16 cellular contexts compared by ENCODE assay signal in the genomic region with DNA sequence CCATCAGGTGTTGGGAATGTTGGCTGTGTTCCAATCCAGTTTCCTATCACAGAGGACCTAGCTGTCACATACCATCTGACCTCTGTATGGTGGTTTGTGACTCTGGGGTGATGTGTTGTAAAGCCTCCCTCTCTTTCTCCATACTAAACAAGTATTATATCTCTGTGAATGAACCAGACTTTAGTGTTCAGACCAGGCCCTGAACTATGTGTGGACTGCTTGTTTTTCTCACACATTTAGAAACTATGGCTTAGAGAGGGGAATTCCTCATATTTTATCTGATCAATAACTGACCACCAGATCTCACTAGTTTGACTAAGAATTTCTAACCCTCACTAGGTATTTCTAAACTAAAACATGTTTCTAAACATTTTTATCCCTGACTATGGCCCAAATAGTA. TPM values are rescaled to one million over a fixed set of nuclear protein-coding genes. Genes with fewer than 3 reads are reported as not detected.
A peak's percentile ranks its signal among the peaks of the same experiment; 100 is the strongest.
DNase-seq lines count a peak whose midpoint lies in the region; ATAC-seq, FAIRE-seq and TF ChIP-seq lines count a peak whose summit lies in the region.
"Had no signal": no experiment of that assay in that cellular context is flagged by ENCODE, and none has a peak within 500 bp of the region (broad histone marks: within the 10 kb centered on the region; RNA-seq: fewer than 3 reads in every experiment).

No MANE protein-coding gene starts in this region.

- ATAC-seq in GM18502 (IDR thresholded peaks at IDR 0.05; ENCODE audit: poor library complexity, unreplicated experiment) (peak; percentile 54), HG03432 (IDR thresholded peaks at IDR 0.05; ENCODE audit: unreplicated experiment) (peak; percentile 64), K562 (no peak), HG03571 (IDR thresholded peaks at IDR 0.05; ENCODE audit: unreplicated experiment) (no peak)

- peaks cover 98% of the 10 kb centered on the region for H3K36me3 ChIP-seq in K562 (ENCODE audit: control insufficient read depth, insufficient read depth, low read length)
- H3K36me3 ChIP-seq in brain microvascular endothelial cell (replicated peaks) = peaks cover 52% of the 10 kb centered on the region
- peaks cover 0 to 67% (median 32%) of the 10 kb centered on the region in 4 donors for H3K36me3 ChIP-seq in sigmoid colon

- TF ChIP-seq EP300 in K562 (IDR thresholded peaks at IDR 0.05; ENCODE audit: low read length) (no peak), sigmoid colon (IDR thresholded peaks at IDR 0.05) (no peak)

- H3K27me3 ChIP-seq in K562 (ENCODE audit: control insufficient read depth in 2 of 2, insufficient read depth in 2 of 2, low read length in 2 of 2) = no peaks in the 10 kb centered on the region
- no peaks in the 10 kb centered on the region for H3K27me3 ChIP-seq in brain microvascular endothelial cell (replicated peaks)
- H3K27me3 ChIP-seq in sigmoid colon = no peaks in the 10 kb centered on the region
- H3K27me3 ChIP-seq: BLaER1 had no signal

- POLR2A ChIA-PET in K562 (lab: Yijun Ruan, JAX) = interaction anchor here (1.1 kb wide), 1 partner anchor 12 kb away, joined by 3 read pairs; no protein-coding TSS in a partner anchor

- no peak overlapping the region for H3K27ac ChIP-seq in K562 (ENCODE audit: extremely low read depth, low read depth, low read length)
- no peak overlapping the region for H3K27ac ChIP-seq in brain microvascular endothelial cell
- no peak overlapping the region for H3K27ac ChIP-seq in sigmoid colon
- H3K27ac ChIP-seq: BLaER1 had no signal

- intact Hi-C loops in K562 (cut with micrococcal nuclease) = no loop called here
- intact Hi-C loops in sigmoid colon (cut with DNase I) = no loop called here

- H2AFZ ChIP-seq in K562 (ENCODE audit: low read depth, low read length) = no peak overlapping the region

- H4K20me1 ChIP-seq in K562 (replicated peaks; ENCODE audit: control insufficient read depth, insufficient read depth, low read length) = no peaks in the 10 kb centered on the region
- H4K20me1 ChIP-seq: BLaER1 had no signal

- TF ChIP-seq POLR2A in K562 (conservative IDR thresholded peaks at IDR 0.05) (no peak), sigmoid colon (IDR thresholded peaks at IDR 0.05) (no peak)

- no peak overlapping the region for H3K9ac ChIP-seq in K562 (ENCODE audit: insufficient read depth in 1 of 2, low read depth in 2 of 2, low read length in 2 of 2)
- H3K9ac ChIP-seq: BLaER1 had no signal

- CTCF ChIA-PET in K562 (lab: Yijun Ruan, JAX; ENCODE audit: low intra/inter-chr PET ratio) = no interaction called here

- no peaks in the 10 kb centered on the region for H3K9me1 ChIP-seq in K562 (ENCODE audit: control insufficient read depth, insufficient read depth, low read length)

- no peak for TF ChIP-seq RAD21 in K562 (CRISPR knock-in tag; conservative IDR thresholded peaks at IDR 0.05 in 1 of 2, IDR thresholded peaks at IDR 0.05 in 1 of 2)

- FAIRE-seq in K562 (lab: Jason Lieb, UNC) = no peak

- H3K9me3 ChIP-seq in K562 (replicated peaks; ENCODE audit: control insufficient read depth, insufficient read depth, low read depth, low read length) = peaks cover 33% of the 10 kb centered on the region
- peaks cover 20 to 42% (median 40%) of the 10 kb centered on the region in 4 donors for H3K9me3 ChIP-seq in sigmoid colon

- no TSS peak for BruUV-seq in K562 (replicated peaks; lab: Mats Ljungman, UMichigan)

- no peak for TF ChIP-seq CTCF in K562 (IDR thresholded peaks at IDR 0.05 in 2 of 3, conservative IDR thresholded peaks at IDR 0.05 in 1 of 3; ENCODE audit: insufficient read depth in 2 of 3, low read depth in 1 of 3, low read length in 3 of 3)
- no peak for TF ChIP-seq CTCF in brain microvascular endothelial cell (IDR thresholded peaks at IDR 0.05; ENCODE audit: low read depth, low read length, missing control alignments)
- TF ChIP-seq CTCF in sigmoid colon (IDR thresholded peaks at IDR 0.05) = no peak

- no peak overlapping the region for H3K4me2 ChIP-seq in K562 (ENCODE audit: insufficient read depth, low read length)
- H3K4me2 ChIP-seq: BLaER1 had no signal

- H3K4me1 ChIP-seq in K562 (replicated peaks in 1 of 2; ENCODE audit: control insufficient read depth in 2 of 2, insufficient read depth in 2 of 2, low read length in 2 of 2) (no peaks in the 10 kb centered on the region), sigmoid colon (no peaks in the 10 kb centered on the region)
- H3K4me1 ChIP-seq: BLaER1, Caco-2 had no signal

- H3K79me2 ChIP-seq in K562 (ENCODE audit: control insufficient read depth, insufficient read depth, low read length) = peaks cover 9% of the 10 kb centered on the region; the same call in 2 of the 3 replicates

- H3K4me3 ChIP-seq in K562 (no peak overlapping the region), brain microvascular endothelial cell (ENCODE audit: low read depth, low read length) (no peak overlapping the region), sigmoid colon (no peak overlapping the region)
- H3K4me3 ChIP-seq: BLaER1 had no signal

- in situ Hi-C loops in K562 (cut with MboI) (no loop called here), brain microvascular endothelial cell (cut with HindIII; ENCODE audit: low pct_ligation_motif_present, low sequenced_read_pairs) (no loop called here)

- peak; percentile 42 for DNase-seq in NCI-H82 (lab: John Stamatoyannopoulos, UW)
- DNase-seq in NCI-H82 treated with DMSO at 0.1 percent for 48 hours (lab: John Stamatoyannopoulos, UW; ENCODE audit: unreplicated experiment) = no peak
- no peak for DNase-seq in K562 (ENCODE audit: extremely low read depth in 1 of 4, low spot score in 3 of 4)
- DNase-seq in brain microvascular endothelial cell = no peak
- DNase-seq in sigmoid colon = no peak
- DNase-seq: 8988T; Caco-2; CD8-positive, alpha-beta memory T cell; DND-41; GDM1; HCEC 1CT; HFFc6 had no signal

TF ChIP-seq in K562, 482 proteins besides CTCF, POLR2A, EP300 and RAD21 (continues in another document):
- TF ChIP-seq BHLHE40 (IDR thresholded peaks at IDR 0.05; ENCODE audit: low read length) (no peak), PYGO2 (tag; IDR thresholded peaks at IDR 0.05) (no peak), TAF15 (IDR thresholded peaks at IDR 0.05; ENCODE audit: low read depth, low read length) (no peak), NFIC (IDR thresholded peaks at IDR 0.05) (peak; percentile 40), PREB (CRISPR knock-in tag; IDR thresholded peaks at IDR 0.05) (no peak), ZNF57 (CRISPR knock-in tag; IDR thresholded peaks at IDR 0.05) (no peak)

RNA-seq across cellular contexts. Expression of gene NCR3LG1, which starts 17.5 kb away (rescaled TPM):
- total RNA-seq in K562 (2011; cell fraction: chromatin; rRNA removed; ENCODE audit: low replicate concordance) = 39.2 and 56.4 TPM in 2 replicates
- total RNA-seq in K562 (2011; cell fraction: nucleolus; rRNA removed) = 30.5 and 32.8 TPM in 2 replicates
- total RNA-seq in K562 (2011; cell fraction: nucleoplasm; rRNA removed) = 52.4 and 80.8 TPM in 2 replicates
- 23.7 and 28.4 TPM in 2 replicates for total RNA-seq in K562 (2014; rRNA removed)
- 39.8 and 45.1 TPM in 2 replicates for total RNA-seq in K562 (2014; rRNA removed; fragmentation: Illumina TruSeq; extraction: Trizol)
- 36.2 and 38.1 TPM in 2 replicates for total RNA-seq in K562 (2015; rRNA removed; fragmentation: Illumina TruSeq; extraction: Trizol)
- 31.5 and 32.4 TPM in 2 replicates for total RNA-seq in K562 (2021)
- 21.5 and 25.1 TPM in 2 replicates for polyA plus RNA-seq in K562 (2011; rRNA removed)
- polyA plus RNA-seq in K562 (2011; cell fraction: cytosol; rRNA removed) = 10.8 and 15.1 TPM in 2 replicates
- 19.9 and 26.2 TPM in 2 replicates for polyA plus RNA-seq in K562 (2011; cell fraction: nucleus; rRNA removed)
- 8.6 and 13.8 TPM in 2 replicates for polyA plus RNA-seq in K562 (2012)
- polyA plus RNA-seq in K562 (2014; fragmentation: Illumina TruSeq; extraction: Trizol) = 30.8 and 33.8 TPM in 2 replicates
- 1 to 10 TPM; 4.1 to 6.6 TPM for polyA plus RNA-seq in K562 (2014; fragmentation: Nextera tagmentation; extraction: Ambion mirVana)
- 13.8 and 17.3 TPM in 2 replicates for polyA plus RNA-seq in K562 (2014; rRNA removed)
- 59.3 and 62.8 TPM in 2 replicates for polyA minus RNA-seq in K562 (2011; rRNA and poly(A)+ RNA removed)
- 33.5 and 36.6 TPM in 2 replicates for polyA minus RNA-seq in K562 (2011; cell fraction: cytosol; rRNA and poly(A)+ RNA removed)
- 14.7 and 24.0 TPM in 2 replicates for polyA minus RNA-seq in K562 (2011; cell fraction: nucleus; rRNA and poly(A)+ RNA removed)
- total RNA-seq in sigmoid colon = 1 to 10 TPM; 1.4 to 2.9 (median 2.1) TPM
- polyA plus RNA-seq in sigmoid colon = 1 to 10 TPM in 1 of 3 donors, under 1 TPM in 1, not detected in 1; 0.69 to 4.6 TPM

RNA-seq across cellular contexts. Expression of gene KCNJ11, which starts 19.4 kb away (rescaled TPM):
- total RNA-seq in K562 (2011; cell fraction: chromatin; rRNA removed; ENCODE audit: low replicate concordance) = 2.1 and 9.1 TPM in 2 replicates
- 11.7 and 13.2 TPM in 2 replicates for total RNA-seq in K562 (2011; cell fraction: nucleolus; rRNA removed)
- total RNA-seq in K562 (2011; cell fraction: nucleoplasm; rRNA removed) = 5.3 and 6.8 TPM in 2 replicates
- total RNA-seq in K562 (2014; rRNA removed) (1.6 and 2.7 TPM in 2 replicates), K562 (2014; rRNA removed; fragmentation: Illumina TruSeq; extraction: Trizol) (0.41 and 0.62 TPM in 2 replicates), K562 (2015; rRNA removed; fragmentation: Illumina TruSeq; extraction: Trizol) (0.54 and 0.60 TPM in 2 replicates), K562 (2021) (3.3 and 3.7 TPM in 2 replicates), sigmoid colon (under 1 TPM; 0.16 to 0.71 (median 0.34) TPM)
- polyA plus RNA-seq in K562 (2011; rRNA removed) (0.85 and 1.8 TPM in 2 replicates), K562 (2014; fragmentation: Illumina TruSeq; extraction: Trizol) (1.4 and 3.1 TPM in 2 replicates), K562 (2014; fragmentation: Nextera tagmentation; extraction: Ambion mirVana) (not detected), K562 (2014; rRNA removed) (0.86 and 2.7 TPM in 2 replicates), sigmoid colon (1 to 10 TPM in 1 of 3 donors, under 1 TPM in 2; 0.60 to 1.6 (median 0.92) TPM)
- polyA plus RNA-seq in K562 (2011; cell fraction: cytosol; rRNA removed) = 1.7 and 2.6 TPM in 2 replicates
- polyA plus RNA-seq in K562 (2011; cell fraction: nucleus; rRNA removed) = 2.1 and 2.6 TPM in 2 replicates
- polyA plus RNA-seq in K562 (2012) = 1.5 and 4.7 TPM in 2 replicates
- polyA minus RNA-seq in K562 (2011; rRNA and poly(A)+ RNA removed) = 1.2 and 2.7 TPM in 2 replicates
- 5.3 and 5.6 TPM in 2 replicates for polyA minus RNA-seq in K562 (2011; cell fraction: cytosol; rRNA and poly(A)+ RNA removed)
- 2.1 and 3.0 TPM in 2 replicates for polyA minus RNA-seq in K562 (2011; cell fraction: nucleus; rRNA and poly(A)+ RNA removed)
- total RNA-seq: HFFc6 had no signal

Comparison
In these comparisons a context has a peak if more than half of its experiments do, and no peak if none do; other contexts are left out.
1. ATAC-seq: peak in GM18502 (single experiment) and HG03432 (single experiment); none in K562 (single experiment) and HG03571 (single experiment).
2. RNA of gene NCR3LG1, which starts 17.5 kb away (total RNA-seq): 23.7 to 80.8 TPM in K562; 1.4 to 2.9 TPM in sigmoid colon; every median in the first group is over 4 times any median in the second.